In the genomic region with DNA sequence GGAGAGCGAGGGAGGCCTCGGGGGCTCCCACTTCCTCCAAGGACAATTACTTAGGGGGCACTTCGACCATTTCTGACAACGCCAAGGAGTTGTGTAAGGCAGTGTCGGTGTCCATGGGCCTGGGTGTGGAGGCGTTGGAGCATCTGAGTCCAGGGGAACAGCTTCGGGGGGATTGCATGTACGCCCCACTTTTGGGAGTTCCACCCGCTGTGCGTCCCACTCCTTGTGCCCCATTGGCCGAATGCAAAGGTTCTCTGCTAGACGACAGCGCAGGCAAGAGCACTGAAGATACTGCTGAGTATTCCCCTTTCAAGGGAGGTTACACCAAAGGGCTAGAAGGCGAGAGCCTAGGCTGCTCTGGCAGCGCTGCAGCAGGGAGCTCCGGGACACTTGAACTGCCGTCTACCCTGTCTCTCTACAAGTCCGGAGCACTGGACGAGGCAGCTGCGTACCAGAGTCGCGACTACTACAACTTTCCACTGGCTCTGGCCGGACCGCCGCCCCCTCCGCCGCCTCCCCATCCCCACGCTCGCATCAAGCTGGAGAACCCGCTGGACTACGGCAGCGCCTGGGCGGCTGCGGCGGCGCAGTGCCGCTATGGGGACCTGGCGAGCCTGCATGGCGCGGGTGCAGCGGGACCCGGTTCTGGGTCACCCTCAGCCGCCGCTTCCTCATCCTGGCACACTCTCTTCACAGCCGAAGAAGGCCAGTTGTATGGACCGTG, we compare ENCODE assay signal across 8 cellular contexts. TPM values are rescaled to one million over a fixed set of nuclear protein-coding genes. Genes with fewer than 3 reads are reported as not detected.
DNase-seq lines count a peak whose midpoint lies in the region; ATAC-seq and TF ChIP-seq lines count a peak whose summit lies in the region.

No MANE protein-coding gene starts in this region.

- H3K4me3 Mint-ChIP-seq in endodermal cell = peak overlapping the region; percentile 49

- H3K4me1 ChIP-seq in endodermal cell (ENCODE audit: control insufficient read depth, insufficient read depth, low read length) = no peaks in the 10 kb centered on the region
- H3K4me1 ChIP-seq in mucosa of descending colon (ENCODE audit: low read depth) = no peaks in the 10 kb centered on the region

- intact Hi-C loops in Right ventricle myocardium inferior (cut with DNase I) = loop anchor here (10.0 kb wide), 2 partner anchors 239 to 251 kb away; no protein-coding TSS in a partner anchor
- intact Hi-C loops in cardiac septum (cut with DNase I) = loop anchor here (5.0 kb wide), 2 partner anchors 176 to 236 kb away; no protein-coding TSS in a partner anchor
- intact Hi-C loops in mucosa of descending colon (cut with DNase I, micrococcal nuclease) = no loop called here

- peak overlapping the region; percentile 62 for H3K4me3 ChIP-seq in endodermal cell (ENCODE audit: low read length)
- no peak overlapping the region for H3K4me3 ChIP-seq in mucosa of descending colon

- H3K27ac ChIP-seq in endodermal cell (ENCODE audit: low read depth, low read length) = no peak overlapping the region

- H3K9me3 ChIP-seq in endodermal cell (ENCODE audit: control insufficient read depth, low read length) = no peaks in the 10 kb centered on the region
- H3K9me3 ChIP-seq in mucosa of descending colon = no peaks in the 10 kb centered on the region

- H3K36me3 Mint-ChIP-seq in endodermal cell (ENCODE audit: low read depth) = no peaks in the 10 kb centered on the region

- TF ChIP-seq CTCF in endodermal cell (conservative IDR thresholded peaks at IDR 0.05) (no peak), mucosa of descending colon (IDR thresholded peaks at IDR 0.05) (no peak)

- H3K27me3 ChIP-seq in endodermal cell (ENCODE audit: control insufficient read depth, insufficient read depth, low read length, poor library complexity, severe bottlenecking) = peaks cover 70% of the 10 kb centered on the region

- H3K4me1 Mint-ChIP-seq in endodermal cell = peaks cover 9% of the 10 kb centered on the region

- H3K9ac ChIP-seq in endodermal cell (ENCODE audit: extremely low read depth, low read length, poor library complexity, severe bottlenecking) = no peak overlapping the region

- H3K27me3 Mint-ChIP-seq in endodermal cell (ENCODE audit: insufficient read depth) = peaks cover 64% of the 10 kb centered on the region

- peak; percentile 26 for ATAC-seq in Right ventricle myocardium inferior
- peak; percentile 17 for ATAC-seq in mucosa of descending colon
- ATAC-seq in HG03025 (IDR thresholded peaks at IDR 0.05; ENCODE audit: low FRiP score, unreplicated experiment) = no peak
- no peak for ATAC-seq in HG02852 (IDR thresholded peaks at IDR 0.05; ENCODE audit: unreplicated experiment)

- H3K36me3 ChIP-seq in endodermal cell (ENCODE audit: control insufficient read depth, insufficient read depth, low read length) = no peaks in the 10 kb centered on the region
- no peaks in the 10 kb centered on the region for H3K36me3 ChIP-seq in mucosa of descending colon (ENCODE audit: low read depth)

- H3K9me3 Mint-ChIP-seq in endodermal cell = peaks cover 47% of the 10 kb centered on the region

- DNase-seq in Right ventricle myocardium inferior (ENCODE audit: missing footprints) (peak; percentile 63), cardiac septum (ENCODE audit: low spot score) (no peak), endodermal cell (peak; percentile 64), mucosa of descending colon (peak in 2 of 3 donors; percentile 2 to 45), NOMO-1 (lab: John Stamatoyannopoulos, UW; ENCODE audit: unreplicated experiment in 2 of 2) (no peak), NCI-H446 treated with DMSO at 0.1 percent for 48 hours (lab: John Stamatoyannopoulos, UW) (no peak)

- 1 to 3% methylated on average over 6 to 42 of the region's 46 CpGs for WGBS in endodermal cell (ENCODE audit: insufficient coverage in 1 of 2, insufficient read length in 1 of 2), 2 experiments

- H3K27ac Mint-ChIP-seq in endodermal cell = no peak overlapping the region

RNA-seq across cellular contexts. Expression of gene AR, which starts 2.1 kb away (rescaled TPM):
- 23.9 TPM for total RNA-seq in Right ventricle myocardium inferior
- total RNA-seq in cardiac septum = 12.7 TPM
- total RNA-seq in endodermal cell = 1 to 10 TPM; 1.5 to 2.2 TPM
- polyA plus RNA-seq in endodermal cell (2013, experiment 1 of 2) = 3.4 TPM
- polyA plus RNA-seq in endodermal cell (2013, experiment 2 of 2) = 3.3 TPM
- 1 to 10 TPM in 2 of 3 donors, under 1 TPM in 1; 0.49 to 4.6 (median 1.2) TPM for total RNA-seq in mucosa of descending colon

Comparison
In these comparisons a context has a peak if more than half of its experiments do, and no peak if none do; other contexts are left out.
1. DNase-seq: peak in Right ventricle myocardium inferior (single experiment), endodermal cell (single experiment) and mucosa of descending colon (2 of 3); none in cardiac septum (single experiment), NOMO-1 (0 of 2) and NCI-H446 treated with DMSO at 0.1 percent for 48 hours (single experiment).
2. ATAC-seq: peak in Right ventricle myocardium inferior (single experiment) and mucosa of descending colon (single experiment); none in HG03025 (single experiment) and HG02852 (single experiment).
3. intact Hi-C loops: an anchor here in Right ventricle myocardium inferior (10.0 kb wide) and cardiac septum (5.0 kb wide); none called in mucosa of descending colon.